Comparison of ENCODE assay signal across 10 cellular contexts in genomic region chr2:46644690-46645385, GRCh38. TPM values are rescaled to one million over a fixed set of nuclear protein-coding genes. Genes with fewer than 3 reads are reported as not detected.
DNase-seq lines count a peak whose midpoint lies in the region; TF ChIP-seq lines count a peak whose summit lies in the region.
"Had no signal": no experiment of that assay in that cellular context is flagged by ENCODE, and none has a peak within 500 bp of the region (broad histone marks: within the 10 kb centered on the region; RNA-seq: fewer than 3 reads in every experiment).

No MANE protein-coding gene starts in this region.

- H3K4me3 Mint-ChIP-seq in endodermal cell: no peak overlapping the region
- H3K4me3 Mint-ChIP-seq: naive thymus-derived CD8-positive, alpha-beta T cell had no signal

- H3K4me1 Mint-ChIP-seq in endodermal cell: no peaks in the 10 kb centered on the region
- H3K4me1 Mint-ChIP-seq: naive thymus-derived CD8-positive, alpha-beta T cell had no signal

- WGBS in esophagus squamous epithelium, 2 donors: 18 to 27% methylated on average over 5 of the region's 5 CpGs
- WGBS in suprapubic skin: 49% methylated on average over 5 of the region's 5 CpGs
- 81 to 100% methylated on average over 2 to 3 of the region's 5 CpGs for WGBS in endodermal cell (ENCODE audit: insufficient coverage in 1 of 2, insufficient read length in 1 of 2), 2 experiments

- TF ChIP-seq EP300 in suprapubic skin (IDR thresholded peaks at IDR 0.05): no peak

- TF ChIP-seq CTCF in esophagus squamous epithelium (IDR thresholded peaks at IDR 0.05) (no peak), suprapubic skin (IDR thresholded peaks at IDR 0.05) (no peak), endodermal cell (conservative IDR thresholded peaks at IDR 0.05) (no peak)

- peaks cover 0 to 7% (median 0%) of the 10 kb centered on the region in 4 donors for H3K27me3 ChIP-seq in esophagus squamous epithelium
- no peaks in the 10 kb centered on the region for H3K27me3 ChIP-seq in suprapubic skin
- no peaks in the 10 kb centered on the region for H3K27me3 ChIP-seq in endodermal cell (ENCODE audit: control insufficient read depth, insufficient read depth, low read length, poor library complexity, severe bottlenecking)

- H3K36me3 ChIP-seq in esophagus squamous epithelium (peaks cover 0 to 9% (median 0%) of the 10 kb centered on the region in 3 donors), suprapubic skin (no peaks in the 10 kb centered on the region), endodermal cell (ENCODE audit: control insufficient read depth, insufficient read depth, low read length) (no peaks in the 10 kb centered on the region)

- no peak for TF ChIP-seq POLR2A in esophagus squamous epithelium (IDR thresholded peaks at IDR 0.05)
- TF ChIP-seq POLR2A in suprapubic skin (IDR thresholded peaks at IDR 0.05): no peak

- peaks cover 31% of the 10 kb centered on the region for H3K36me3 Mint-ChIP-seq in endodermal cell (ENCODE audit: low read depth)

- peaks cover 34% of the 10 kb centered on the region for H3K9me3 Mint-ChIP-seq in endodermal cell

- H3K9me3 ChIP-seq in esophagus squamous epithelium: peaks cover 0 to 18% (median 15%) of the 10 kb centered on the region in 3 donors
- peaks cover 6% of the 10 kb centered on the region for H3K9me3 ChIP-seq in suprapubic skin
- peaks cover 31% of the 10 kb centered on the region for H3K9me3 ChIP-seq in endodermal cell (ENCODE audit: control insufficient read depth, low read length)

- peaks cover 11 to 53% (median 31%) of the 10 kb centered on the region in 3 donors for H3K4me1 ChIP-seq in esophagus squamous epithelium
- peaks cover 38% of the 10 kb centered on the region for H3K4me1 ChIP-seq in suprapubic skin
- no peaks in the 10 kb centered on the region for H3K4me1 ChIP-seq in endodermal cell (ENCODE audit: control insufficient read depth, insufficient read depth, low read length)

- intact Hi-C loops in esophagus squamous epithelium (cut with DNase I): no loop called here

- H3K9ac ChIP-seq in endodermal cell (ENCODE audit: extremely low read depth, low read length, poor library complexity, severe bottlenecking): no peak overlapping the region

- no peak overlapping the region for H3K27ac Mint-ChIP-seq in endodermal cell
- H3K27ac Mint-ChIP-seq: naive thymus-derived CD8-positive, alpha-beta T cell had no signal

- H3K4me3 ChIP-seq in esophagus squamous epithelium (no peak overlapping the region), suprapubic skin (no peak overlapping the region), endodermal cell (ENCODE audit: low read length) (no peak overlapping the region)

- DNase-seq in HCEC 1CT: peak; percentile 77
- DNase-seq in NCI-H774 (lab: John Stamatoyannopoulos, UW): peak; percentile 19
- no peak for DNase-seq in esophagus squamous epithelium (lab: John Stamatoyannopoulos, UW)
- DNase-seq in suprapubic skin (ENCODE audit: low spot score in 2 of 2): no peak
- no peak for DNase-seq in NCI-H2196 (lab: John Stamatoyannopoulos, UW; ENCODE audit: unreplicated experiment)
- no peak for DNase-seq in stimulated activated CD4-positive, alpha-beta T cell treated with anti-CD3 and anti-CD28 coated beads, Interleukin-2, amount 100 ng/mL, for 48 hours
- DNase-seq in UCSD-AML1 (lab: John Stamatoyannopoulos, UW; ENCODE audit: unreplicated experiment): no peak
- DNase-seq in endodermal cell: no peak
- DNase-seq: naive thymus-derived CD8-positive, alpha-beta T cell; T1000 had no signal

- peak overlapping the region; percentile 17 to 83 (median 62) for H3K27ac ChIP-seq in esophagus squamous epithelium
- H3K27ac ChIP-seq in suprapubic skin: peak overlapping the region; percentile 55
- no peak overlapping the region for H3K27ac ChIP-seq in endodermal cell (ENCODE audit: low read depth, low read length)

- H3K27me3 Mint-ChIP-seq in endodermal cell (ENCODE audit: insufficient read depth): no peaks in the 10 kb centered on the region
- H3K27me3 Mint-ChIP-seq: naive thymus-derived CD8-positive, alpha-beta T cell had no signal

RNA-seq across cellular contexts. Expression of gene CRIPT, which starts 27.8 kb away (rescaled TPM):
- total RNA-seq in esophagus squamous epithelium: 10 to 100 TPM in 2 of 4 donors, 1 to 10 TPM in 2; 4.0 to 14.5 (median 11.2) TPM
- total RNA-seq in suprapubic skin: 10 to 100 TPM; 10.2 to 20.6 (median 18.8) TPM
- 10 to 100 TPM; 14.7 to 15.5 TPM for total RNA-seq in endodermal cell
- 16.7 TPM for polyA plus RNA-seq in endodermal cell (2013, experiment 1 of 2)
- 17.7 TPM for polyA plus RNA-seq in endodermal cell (2013, experiment 2 of 2)

RNA-seq across cellular contexts. Expression of gene PIGF, which starts 28.0 kb away (rescaled TPM):
- 10 to 100 TPM in 3 of 4 donors, 1 to 10 TPM in 1; 9.2 to 17.7 (median 13.2) TPM for total RNA-seq in esophagus squamous epithelium
- total RNA-seq in suprapubic skin: 10 to 100 TPM; 13.1 to 26.1 (median 23.7) TPM
- 10 to 100 TPM; 28.5 to 43.7 TPM for total RNA-seq in endodermal cell
- polyA plus RNA-seq in endodermal cell (2013, experiment 1 of 2): 52.8 TPM
- 45.3 TPM for polyA plus RNA-seq in endodermal cell (2013, experiment 2 of 2)

RNA-seq across cellular contexts. Expression of gene SOCS5, which starts 54.3 kb away (rescaled TPM):
- total RNA-seq in esophagus squamous epithelium: 10 to 100 TPM in 3 of 4 donors, 1 to 10 TPM in 1; 8.9 to 23.3 (median 11.1) TPM
- 10 to 100 TPM; 15.0 to 26.7 (median 17.8) TPM for total RNA-seq in suprapubic skin
- 10 to 100 TPM; 14.8 to 15.8 TPM for total RNA-seq in endodermal cell
- 13.6 TPM for polyA plus RNA-seq in endodermal cell (2013, experiment 1 of 2)
- 13.3 TPM for polyA plus RNA-seq in endodermal cell (2013, experiment 2 of 2)

Comparison
In these comparisons a context has a peak if more than half of its experiments do, and no peak if none do; other contexts are left out.
1. DNase-seq: peak in HCEC 1CT (single experiment) and NCI-H774 (single experiment); none in esophagus squamous epithelium (single experiment), suprapubic skin (0 of 2), NCI-H2196 (single experiment), stimulated activated CD4-positive, alpha-beta T cell treated with anti-CD3 and anti-CD28 coated beads, Interleukin-2, amount 100 ng/mL, for 48 hours (0 of 2), UCSD-AML1 (single experiment) and endodermal cell (single experiment).